In genomic region chr15:93333826-93334225, GRCh38 we compare ENCODE assay signal across 20 cellular contexts.
DNase-seq lines count a peak whose midpoint lies in the region; ATAC-seq and TF ChIP-seq lines count a peak whose summit lies in the region.
"Had no signal": no experiment of that assay in that cellular context is flagged by ENCODE, and none has a peak within 500 bp of the region (broad histone marks: within the 10 kb centered on the region; RNA-seq: fewer than 3 reads in every experiment).

No MANE protein-coding gene starts in this region.

- DNase-seq in NB4 (ENCODE audit: low read depth) (peak; percentile 21), left ventricle myocardium superior (no peak), progenitor cell of endocrine pancreas (ENCODE audit: low spot score, unreplicated experiment) (no peak), Caco-2 (no peak), T1000 (lab: John Stamatoyannopoulos, UW) (no peak), superior temporal gyrus (ENCODE audit: extremely low spot score) (no peak)
- DNase-seq: activated CD4-positive, CD25-positive, alpha-beta regulatory T cell treated with anti-CD3 and anti-CD28 coated beads, Interleukin-2, amount 50 U/mL, for 72 hours; activated gamma-delta T cell; amygdala; central memory CD4-positive, alpha-beta T cell; effector CD8-positive, alpha-beta T cell; HFFc6; lower lobe of right lung; NCI-H2081 treated with DMSO at 0.1 percent for 48 hours; NCI-H69; SK-N-SH; spleen; T-helper 9 cell had no signal

- peaks cover 25% of the 10 kb centered on the region for H3K27me3 Mint-ChIP-seq in progenitor cell of endocrine pancreas
- H3K27me3 Mint-ChIP-seq in Caco-2 (ENCODE audit: insufficient read depth, unreplicated experiment) = no peaks in the 10 kb centered on the region

- peak; percentile 63 for ATAC-seq in left ventricle myocardium superior
- ATAC-seq: lower lobe of right lung had no signal

- H3K4me3 Mint-ChIP-seq in progenitor cell of endocrine pancreas (ENCODE audit: low read depth) (no peak overlapping the region), Caco-2 (ENCODE audit: unreplicated experiment) (no peak overlapping the region)
- H3K4me3 Mint-ChIP-seq: HFFc6 had no signal

- H3K4me1 Mint-ChIP-seq in progenitor cell of endocrine pancreas (ENCODE audit: low read depth) (peaks cover 21% of the 10 kb centered on the region), Caco-2 (ENCODE audit: low read depth, unreplicated experiment) (no peaks in the 10 kb centered on the region)

- H3K4me3 ChIP-seq in NB4 (ENCODE audit: low read depth, low read length) (no peak overlapping the region), Caco-2 (ENCODE audit: low read depth, low read length) (no peak overlapping the region)
- H3K4me3 ChIP-seq: lower lobe of right lung, spleen, thoracic aorta had no signal

- no peaks in the 10 kb centered on the region for H3K9me3 ChIP-seq in Caco-2
- H3K9me3 ChIP-seq: lower lobe of right lung, spleen, thoracic aorta had no signal

- H3K9me3 Mint-ChIP-seq in progenitor cell of endocrine pancreas (ENCODE audit: low read depth) (no peaks in the 10 kb centered on the region), Caco-2 (ENCODE audit: unreplicated experiment) (no peaks in the 10 kb centered on the region)

- no TSS peak for BruUV-seq in Caco-2 (replicated peaks; lab: Mats Ljungman, UMichigan)

- no peaks in the 10 kb centered on the region for H3K36me3 ChIP-seq in Caco-2 (ENCODE audit: control insufficient read depth, insufficient read depth, low read length)
- H3K36me3 ChIP-seq: lower lobe of right lung, spleen, thoracic aorta had no signal

- POLR2A ChIA-PET in Caco-2 (lab: Charles Lee) = interaction anchor here (0.9 kb wide), 1 partner anchor 12 kb away, joined by 3 read pairs; no protein-coding TSS in a partner anchor

- TF ChIP-seq CTCF in GM12873 (IDR thresholded peaks at IDR 0.05; ENCODE audit: insufficient read depth, low read depth, low read length, missing control alignments) = peak; percentile 40
- TF ChIP-seq CTCF in NB4 (IDR thresholded peaks at IDR 0.05; ENCODE audit: low read depth, low read length) = peak; percentile 27
- peak; percentile 34 for TF ChIP-seq CTCF in progenitor cell of endocrine pancreas (IDR thresholded peaks at IDR 0.05; ENCODE audit: unreplicated experiment)
- TF ChIP-seq CTCF in Caco-2 (IDR thresholded peaks at IDR 0.05; ENCODE audit: insufficient read depth in 1 of 2, low read depth in 1 of 2, low read length in 1 of 2, severe bottlenecking in 1 of 2, unreplicated experiment in 1 of 2) = peak in 1 of 2 experiments; percentile 2

- H3K27me3 ChIP-seq in Caco-2 (replicated peaks; ENCODE audit: control insufficient read depth, insufficient read depth, low read length) = no peaks in the 10 kb centered on the region

- intact Hi-C loops in left ventricle myocardium superior (cut with micrococcal nuclease) (no loop called here), Caco-2 (cut with micrococcal nuclease; ENCODE audit: unreplicated experiment) (no loop called here)

- CTCF ChIA-PET in Caco-2 (lab: Charles Lee) = interaction anchor here (1.0 kb wide), 1 partner anchor 13 kb away, joined by 4 read pairs; no protein-coding TSS in a partner anchor

- no peak for TF ChIP-seq POLR2A in NB4 (IDR thresholded peaks at IDR 0.05; ENCODE audit: extremely low read depth, insufficient read length)

- H3K4me1 ChIP-seq in Caco-2 = peaks cover 12% of the 10 kb centered on the region
- H3K4me1 ChIP-seq: lower lobe of right lung, spleen had no signal

- H3K27ac Mint-ChIP-seq in progenitor cell of endocrine pancreas (no peak overlapping the region), Caco-2 (ENCODE audit: unreplicated experiment) (no peak overlapping the region)
- H3K27ac Mint-ChIP-seq: HFFc6 had no signal

- H3K36me3 Mint-ChIP-seq in progenitor cell of endocrine pancreas (ENCODE audit: insufficient read depth) (no peaks in the 10 kb centered on the region), Caco-2 (ENCODE audit: insufficient read depth, unreplicated experiment) (peaks cover 4% of the 10 kb centered on the region)
